19 cellular contexts compared by ENCODE assay signal in the genomic region with DNA sequence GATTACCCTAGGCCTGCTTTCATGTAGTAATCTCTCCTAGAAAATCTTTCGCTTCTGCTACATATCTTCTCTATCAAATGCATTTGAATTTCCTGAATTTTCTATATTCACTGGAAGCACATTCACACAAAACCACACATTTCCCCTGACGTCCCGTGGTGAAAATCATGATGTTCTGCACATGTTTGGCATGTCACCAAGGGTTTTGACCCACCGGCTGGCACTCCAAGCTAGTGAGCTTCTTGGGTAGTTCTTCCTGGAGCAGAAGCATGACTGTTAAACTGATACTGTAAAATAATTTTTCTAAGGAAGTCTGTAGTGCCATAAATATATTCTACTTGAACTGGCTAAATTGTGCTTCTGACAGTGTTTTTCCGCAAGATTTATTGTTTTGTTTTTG.
"Had no signal": no experiment of that assay in that cellular context is flagged by ENCODE, and none has a peak within 500 bp of the region (broad histone marks: within the 10 kb centered on the region; RNA-seq: fewer than 3 reads in every experiment).

No MANE protein-coding gene starts in this region.

- H3K27ac ChIP-seq: breast epithelium, gastroesophageal sphincter, hepatocyte, left ventricle myocardium inferior, suprapubic skin had no signal

- DNase-seq: activated CD4-positive, alpha-beta T cell treated with anti-CD3 and anti-CD28 coated beads, Interleukin-2, amount 50 U/mL, for 48 hours; activated naive CD4-positive, alpha-beta T cell treated with Interleukin-2 at 50 U/mL for 16 hours; cerebellar nuclear complex; left ventricle myocardium inferior; mucosa of descending colon; naive thymus-derived CD8-positive, alpha-beta T cell; right cardiac atrium; trophoblast cell had no signal

- H3K4me3 Mint-ChIP-seq: activated T-helper 17 cell treated with anti-CD3 and anti-CD28 coated beads, Interleukin-2, amount 50 U/mL, for 72 hours; memory B cell; naive thymus-derived CD8-positive, alpha-beta T cell; stimulated activated naive CD8-positive, alpha-beta T cell treated with anti-CD3 and anti-CD28 coated beads, Interleukin-15, Interleukin-2, amounts not matched to agents 100 ng/mL and 50 ng/mL, for 24 hours; T-helper 2 cell treated with Interferon-gamma antibody and Interleukin-4, amounts not matched to agents 5 μg/mL and 100 μg/mL, for 36 hours had no signal

- H3K4me1 ChIP-seq: breast epithelium, gastroesophageal sphincter, left ventricle myocardium inferior, suprapubic skin had no signal

- H3K36me3 Mint-ChIP-seq: memory B cell; naive thymus-derived CD8-positive, alpha-beta T cell had no signal

- H3K4me3 ChIP-seq: breast epithelium, gastroesophageal sphincter, hepatocyte, left ventricle myocardium inferior, mucosa of descending colon, smooth muscle cell, suprapubic skin had no signal

- H3K27ac Mint-ChIP-seq: activated T-helper 17 cell treated with anti-CD3 and anti-CD28 coated beads, Interleukin-2, amount 50 U/mL, for 72 hours; memory B cell; naive thymus-derived CD8-positive, alpha-beta T cell; progenitor cell of endocrine pancreas; stimulated activated naive CD8-positive, alpha-beta T cell treated with anti-CD3 and anti-CD28 coated beads, Interleukin-15, Interleukin-2, amounts not matched to agents 100 ng/mL and 50 ng/mL, for 24 hours; T-helper 2 cell treated with Interferon-gamma antibody and Interleukin-4, amounts not matched to agents 5 μg/mL and 100 μg/mL, for 36 hours had no signal

- H3K9me3 ChIP-seq: breast epithelium, gastroesophageal sphincter, suprapubic skin had no signal

- H3K27me3 ChIP-seq: breast epithelium, gastroesophageal sphincter, hepatocyte, suprapubic skin had no signal

- H3K27me3 Mint-ChIP-seq: activated T-helper 17 cell treated with anti-CD3 and anti-CD28 coated beads, Interleukin-2, amount 50 U/mL, for 72 hours; memory B cell; naive thymus-derived CD8-positive, alpha-beta T cell; progenitor cell of endocrine pancreas; stimulated activated naive CD8-positive, alpha-beta T cell treated with anti-CD3 and anti-CD28 coated beads, Interleukin-15, Interleukin-2, amounts not matched to agents 100 ng/mL and 50 ng/mL, for 24 hours had no signal

- H3K4me1 Mint-ChIP-seq: activated T-helper 17 cell treated with anti-CD3 and anti-CD28 coated beads, Interleukin-2, amount 50 U/mL, for 72 hours; memory B cell had no signal

- ATAC-seq: activated CD4-positive, CD25-positive, alpha-beta regulatory T cell treated with anti-CD3 and anti-CD28 coated beads, Interleukin-2, amount 50 U/mL, for 24 hours; activated T-helper 17 cell treated with anti-CD3 and anti-CD28 coated beads, Interleukin-2, amount 50 U/mL, for 72 hours; gastroesophageal sphincter; mucosa of descending colon; naive thymus-derived CD8-positive, alpha-beta T cell; right cardiac atrium had no signal

- H3K36me3 ChIP-seq: breast epithelium, gastroesophageal sphincter, left ventricle myocardium inferior, suprapubic skin had no signal
